In the genomic region with DNA sequence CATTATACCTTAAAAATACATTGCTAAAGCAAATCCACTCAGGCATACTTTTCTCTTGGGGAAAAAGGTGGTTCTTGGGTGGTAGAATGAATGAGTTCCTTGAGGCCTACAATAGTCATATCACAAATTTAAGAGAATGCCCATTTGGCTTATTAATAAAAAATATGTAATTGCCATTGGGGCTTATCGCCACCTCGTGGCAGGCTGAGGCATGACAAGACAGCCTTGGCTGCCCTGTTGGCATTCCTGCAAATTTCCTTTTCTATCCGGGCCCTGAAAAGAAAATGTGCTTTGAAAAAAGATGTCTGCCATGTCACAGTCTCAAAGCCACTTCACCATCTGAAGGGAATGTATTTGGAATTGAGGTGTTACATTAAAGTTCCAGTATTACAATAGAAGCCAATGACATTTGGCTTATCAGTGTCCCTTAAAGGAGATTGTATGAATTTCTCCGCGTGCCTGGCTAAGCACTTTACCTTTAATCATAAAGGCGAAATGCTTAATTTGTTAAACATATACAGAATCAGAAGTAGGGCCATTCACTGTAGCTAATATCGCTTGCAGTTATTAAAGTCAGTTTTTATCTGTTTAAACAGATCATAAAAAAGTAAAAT, we compare ENCODE assay signal across 9 cellular contexts.
DNase-seq lines count a peak whose midpoint lies in the region; ATAC-seq, FAIRE-seq and TF ChIP-seq lines count a peak whose summit lies in the region.
"Had no signal": no experiment of that assay in that cellular context is flagged by ENCODE, and none has a peak within 500 bp of the region (broad histone marks: within the 10 kb centered on the region; RNA-seq: fewer than 3 reads in every experiment).

No MANE protein-coding gene starts in this region.

- 38 to 51% (median 40%) methylated on average over 7 of the region's 7 CpGs for WGBS in small intestine, 3 donors

- H3K9me3 ChIP-seq in left ventricle myocardium inferior (replicated peaks) (peaks cover 8% of the 10 kb centered on the region), small intestine (ENCODE audit: control insufficient read depth, low read depth) (no peaks in the 10 kb centered on the region)

- H3K27ac Mint-ChIP-seq in activated naive CD4-positive, alpha-beta T cell treated with anti-CD3 and anti-CD28 coated beads for 36 hours, result no peak overlapping the region
- H3K27ac Mint-ChIP-seq: stimulated activated naive CD8-positive, alpha-beta T cell treated with anti-CD3 and anti-CD28 coated beads, Interleukin-15, Interleukin-2, amounts not matched to agents 100 ng/mL and 50 ng/mL, for 24 hours had no signal

- peak; percentile 92 for TF ChIP-seq CTCF in left ventricle myocardium inferior (IDR thresholded peaks at IDR 0.05; ENCODE audit: borderline replicate concordance)

- no peaks in the 10 kb centered on the region for H3K4me1 ChIP-seq in left ventricle myocardium inferior
- H3K4me1 ChIP-seq in small intestine (ENCODE audit: control insufficient read depth in 2 of 2, insufficient read depth in 1 of 2, low read depth in 1 of 2, low read length in 1 of 2), result no peaks in the 10 kb centered on the region

- ATAC-seq in HG02623 (IDR thresholded peaks at IDR 0.05; ENCODE audit: unreplicated experiment) (no peak), GM19452 (IDR thresholded peaks at IDR 0.05; ENCODE audit: unreplicated experiment) (no peak)

- H3K4me3 ChIP-seq in left ventricle myocardium inferior, result no peak overlapping the region
- no peak overlapping the region for H3K4me3 ChIP-seq in small intestine (ENCODE audit: low read depth in 1 of 2, low read length in 2 of 2)

- intact Hi-C loops in activated naive CD4-positive, alpha-beta T cell treated with anti-CD3 and anti-CD28 coated beads for 36 hours (cut with micrococcal nuclease), result loop anchor here (1.0 kb wide), 2 partner anchors 68 to 138 kb away; no protein-coding TSS in a partner anchor
- intact Hi-C loops in left ventricle myocardium inferior (cut with micrococcal nuclease), result no loop called here

- H3K27me3 Mint-ChIP-seq in activated naive CD4-positive, alpha-beta T cell treated with anti-CD3 and anti-CD28 coated beads for 36 hours (ENCODE audit: low read depth), result no peaks in the 10 kb centered on the region
- H3K27me3 Mint-ChIP-seq: stimulated activated naive CD8-positive, alpha-beta T cell treated with anti-CD3 and anti-CD28 coated beads, Interleukin-15, Interleukin-2, amounts not matched to agents 100 ng/mL and 50 ng/mL, for 24 hours had no signal

- H3K36me3 Mint-ChIP-seq in activated naive CD4-positive, alpha-beta T cell treated with anti-CD3 and anti-CD28 coated beads for 36 hours (ENCODE audit: low read depth), result no peaks in the 10 kb centered on the region

- FAIRE-seq in small intestine (lab: Jason Lieb, UNC), result no peak

- DNase-seq in NCI-H345 (lab: John Stamatoyannopoulos, UW), result peak; percentile 21
- DNase-seq in NCI-H345 treated with DMSO at 0.1 percent for 48 hours (lab: John Stamatoyannopoulos, UW; ENCODE audit: unreplicated experiment), result no peak
- peak; percentile 26 for DNase-seq in NCI-H1694 treated with DMSO at 0.1 percent for 48 hours (lab: John Stamatoyannopoulos, UW)
- peak; percentile 52 for DNase-seq in activated naive CD4-positive, alpha-beta T cell treated with anti-CD3 and anti-CD28 coated beads for 36 hours
- peak; percentile 26 for DNase-seq in left ventricle myocardium inferior
- DNase-seq in small intestine, result peak; percentile 23

- no peak overlapping the region for H3K4me3 Mint-ChIP-seq in activated naive CD4-positive, alpha-beta T cell treated with anti-CD3 and anti-CD28 coated beads for 36 hours
- H3K4me3 Mint-ChIP-seq: stimulated activated naive CD8-positive, alpha-beta T cell treated with anti-CD3 and anti-CD28 coated beads, Interleukin-15, Interleukin-2, amounts not matched to agents 100 ng/mL and 50 ng/mL, for 24 hours had no signal

- H3K27ac ChIP-seq in left ventricle myocardium inferior (replicated peaks) (no peak overlapping the region), small intestine (ENCODE audit: low read depth in 1 of 2, low read length in 1 of 2) (no peak overlapping the region)

- peaks cover 7% of the 10 kb centered on the region for H3K9me3 Mint-ChIP-seq in activated naive CD4-positive, alpha-beta T cell treated with anti-CD3 and anti-CD28 coated beads for 36 hours

- H3K36me3 ChIP-seq in left ventricle myocardium inferior, result no peaks in the 10 kb centered on the region
- no peaks in the 10 kb centered on the region for H3K36me3 ChIP-seq in small intestine (ENCODE audit: control insufficient read depth in 2 of 2, insufficient read depth in 2 of 2, low read length in 2 of 2)

- H3K27me3 ChIP-seq in left ventricle myocardium inferior (ENCODE audit: low read depth), result peaks cover 6% of the 10 kb centered on the region
- H3K27me3 ChIP-seq in small intestine (ENCODE audit: control insufficient read depth in 2 of 2, insufficient read depth in 2 of 2, low read length in 2 of 2), result no peaks in the 10 kb centered on the region

- CTCF ChIA-PET in activated naive CD4-positive, alpha-beta T cell treated with anti-CD3 and anti-CD28 coated beads for 36 hours (lab: Charles Lee), result interaction anchor here (0.7 to 2.3 kb wide), 13 partner anchors 9 to 1168 kb away, joined by 3 to 9 read pairs (median 3); no protein-coding TSS in a partner anchor

- peaks cover 14% of the 10 kb centered on the region for H3K4me1 Mint-ChIP-seq in activated naive CD4-positive, alpha-beta T cell treated with anti-CD3 and anti-CD28 coated beads for 36 hours (ENCODE audit: low read depth)
